ENCODE assay signal across 13 cellular contexts in genomic region chr7:139752600-139752999, GRCh38.
"Had no signal": no experiment of that assay in that cellular context is flagged by ENCODE, and none has a peak within 500 bp of the region (broad histone marks: within the 10 kb centered on the region; RNA-seq: fewer than 3 reads in every experiment).

No MANE protein-coding gene starts in this region.

- H3K4me1 Mint-ChIP-seq: WTC11 had no signal

- H3K4me3 ChIP-seq: thyroid gland had no signal

- DNase-seq: activated CD4-positive, alpha-beta T cell treated with anti-CD3 and anti-CD28 coated beads for 48 hours; activated CD8-positive, alpha-beta memory T cell treated with anti-CD3 and anti-CD28 coated beads, Interleukin-2, amount 50 U/mL, for 48 hours; activated CD8-positive, alpha-beta T cell treated with anti-CD3 and anti-CD28 coated beads, Interleukin-2, amount 10 ng/mL, durations not matched to agents 7 days and 5 days; activated naive CD4-positive, alpha-beta T cell treated with anti-CD3 and anti-CD28 coated beads for 36 hours; central memory CD4-positive, alpha-beta T cell; effector memory CD8-positive, alpha-beta T cell; hypothalamus; stimulated activated CD4-positive, alpha-beta T cell treated with anti-CD3 and anti-CD28 coated beads, Interleukin-2, amount 100 ng/mL, for 48 hours; stimulated activated naive CD8-positive, alpha-beta T cell treated with anti-CD3 and anti-CD28 coated beads, Interleukin-15, amount 100 ng/mL, for 72 hours; thyroid gland had no signal

- H3K4me3 Mint-ChIP-seq: activated CD8-positive, alpha-beta T cell treated with anti-CD3 and anti-CD28 coated beads, Interleukin-2, amount 10 ng/mL, durations not matched to agents 7 days and 5 days; activated naive CD4-positive, alpha-beta T cell treated with anti-CD3 and anti-CD28 coated beads for 36 hours; effector memory CD8-positive, alpha-beta T cell; stimulated activated naive CD8-positive, alpha-beta T cell treated with anti-CD3 and anti-CD28 coated beads, Interleukin-15, amount 100 ng/mL, for 72 hours; T-helper 1 cell treated with Interleukin-12 subunit alpha and Interleukin-12 subunit beta and Interleukin-4 antibody, amounts not matched to agents 30 μg/mL and 1 μg/mL, for 36 hours; WTC11 had no signal

- H3K27ac ChIP-seq: thyroid gland had no signal

- H3K36me3 Mint-ChIP-seq: WTC11 had no signal

- H3K36me3 ChIP-seq: thyroid gland had no signal

- H3K9me3 ChIP-seq: thyroid gland had no signal

- ATAC-seq: activated CD8-positive, alpha-beta T cell treated with anti-CD3 and anti-CD28 coated beads, Interleukin-2, amount 10 ng/mL, durations not matched to agents 7 days and 5 days; effector memory CD8-positive, alpha-beta T cell; sciatic nerve had no signal

- H3K27me3 Mint-ChIP-seq: effector memory CD8-positive, alpha-beta T cell; stimulated activated naive CD8-positive, alpha-beta T cell treated with anti-CD3 and anti-CD28 coated beads, Interleukin-15, amount 100 ng/mL, for 72 hours had no signal

- H3K9me3 Mint-ChIP-seq: activated naive CD4-positive, alpha-beta T cell treated with anti-CD3 and anti-CD28 coated beads for 36 hours; effector memory CD8-positive, alpha-beta T cell; stimulated activated naive CD8-positive, alpha-beta T cell treated with anti-CD3 and anti-CD28 coated beads, Interleukin-15, amount 100 ng/mL, for 72 hours; T-helper 1 cell treated with Interleukin-12 subunit alpha and Interleukin-12 subunit beta and Interleukin-4 antibody, amounts not matched to agents 30 μg/mL and 1 μg/mL, for 36 hours; WTC11 had no signal

- H3K27me3 ChIP-seq: thyroid gland had no signal

- H3K27ac Mint-ChIP-seq: activated CD8-positive, alpha-beta T cell treated with anti-CD3 and anti-CD28 coated beads, Interleukin-2, amount 10 ng/mL, durations not matched to agents 7 days and 5 days; activated naive CD4-positive, alpha-beta T cell treated with anti-CD3 and anti-CD28 coated beads for 36 hours; T-helper 1 cell treated with Interleukin-12 subunit alpha and Interleukin-12 subunit beta and Interleukin-4 antibody, amounts not matched to agents 30 μg/mL and 1 μg/mL, for 36 hours; WTC11 had no signal
